In the genomic region with DNA sequence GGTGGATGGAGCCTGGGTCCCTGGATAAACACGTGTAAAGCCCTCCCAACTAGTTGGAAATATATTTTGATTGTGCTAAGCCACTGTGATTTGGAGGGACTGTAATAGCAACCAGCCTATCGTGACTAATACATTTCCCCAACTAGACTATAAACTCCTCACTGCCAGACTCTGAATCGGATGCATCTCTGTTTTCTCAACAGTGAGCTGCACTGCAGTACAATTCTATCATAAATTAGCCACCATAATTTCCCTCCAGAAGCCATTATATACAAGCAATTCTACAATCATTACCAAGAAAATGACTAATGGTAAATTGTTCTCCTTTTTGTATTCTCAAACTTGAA, we compare ENCODE assay signal across 24 cellular contexts.
DNase-seq lines count a peak whose midpoint lies in the region; ATAC-seq and TF ChIP-seq lines count a peak whose summit lies in the region.
"Had no signal": no experiment of that assay in that cellular context is flagged by ENCODE, and none has a peak within 500 bp of the region (broad histone marks: within the 10 kb centered on the region; RNA-seq: fewer than 3 reads in every experiment).

No MANE protein-coding gene starts in this region.

- no peaks in the 10 kb centered on the region for H3K36me3 Mint-ChIP-seq in natural killer cell treated with Interleukin-12 subunit alpha and Interleukin-12 subunit beta and Interleukin-15 and Interleukin-18, amount 100 ng/mL, for 72 hours

- peak; percentile 48 for ATAC-seq in SK-N-SH treated with all-trans-retinoic acid at 6 μM for 48 hours
- no peak for ATAC-seq in esophagus mucosa
- no peak for ATAC-seq in natural killer cell treated with Interleukin-12 subunit alpha and Interleukin-12 subunit beta and Interleukin-15 and Interleukin-18, amount 100 ng/mL, for 72 hours
- ATAC-seq in HG03196 (IDR thresholded peaks at IDR 0.05; ENCODE audit: unreplicated experiment) = no peak
- ATAC-seq: effector memory CD8-positive, alpha-beta T cell had no signal

- H3K4me3 ChIP-seq in fibroblast of mammary gland (ENCODE audit: control insufficient read depth, low read depth, low read length) = no peak overlapping the region
- H3K4me3 ChIP-seq: BLaER1, colonic mucosa, esophagus muscularis mucosa, Peyer's patch had no signal

- DNase-seq in GM03348 (ENCODE audit: low spot score) (peak; percentile 14), fibroblast of mammary gland (ENCODE audit: low read depth) (peak; percentile 35), renal cortical epithelial cell (ENCODE audit: low read depth) (peak; percentile 28), GF-D8 (lab: John Stamatoyannopoulos, UW) (no peak)
- no peak for DNase-seq in natural killer cell treated with Interleukin-12 subunit alpha and Interleukin-12 subunit beta and Interleukin-15 and Interleukin-18, amount 100 ng/mL, for 72 hours (ENCODE audit: low spot score)
- DNase-seq: activated CD4-positive, alpha-beta T cell treated with anti-CD3 and anti-CD28 coated beads for 1 hour; activated gamma-delta T cell treated with Interleukin-2 at 50 U/mL for 16 hours; activated T-cell treated with anti-CD3 and anti-CD28 coated beads, Interleukin-2, amount 50 U/mL, for 24 hours; colonic mucosa; DMS79 treated with DMSO at 0.1 percent for 48 hours; effector memory CD8-positive, alpha-beta T cell; glutamatergic neuron; NCI-H1105 treated with DMSO at 0.1 percent for 48 hours; NCI-H2081 treated with DMSO at 0.1 percent for 48 hours; NK-92 treated with Interleukin-12 subunit alpha and Interleukin-12 subunit beta, amount 100 ng/mL, for 24 hours; occipital lobe; Peyer's patch; SIG-M5; T-helper 1 cell had no signal

- no peak overlapping the region for H3K4me3 Mint-ChIP-seq in natural killer cell treated with Interleukin-12 subunit alpha and Interleukin-12 subunit beta and Interleukin-15 and Interleukin-18, amount 100 ng/mL, for 72 hours
- H3K4me3 Mint-ChIP-seq: activated T-cell treated with anti-CD3 and anti-CD28 coated beads, Interleukin-2, amount 50 U/mL, for 24 hours; effector memory CD8-positive, alpha-beta T cell had no signal

- no peak for TF ChIP-seq CTCF in fibroblast of mammary gland (conservative IDR thresholded peaks at IDR 0.05; ENCODE audit: control insufficient read depth, insufficient read depth, low read depth, low read length)

- no peaks in the 10 kb centered on the region for H3K4me1 Mint-ChIP-seq in natural killer cell treated with Interleukin-12 subunit alpha and Interleukin-12 subunit beta and Interleukin-15 and Interleukin-18, amount 100 ng/mL, for 72 hours (ENCODE audit: low read depth in 2 of 2)

- peaks cover 10 to 32% of the 10 kb centered on the region in 2 donors for H3K27me3 Mint-ChIP-seq in natural killer cell treated with Interleukin-12 subunit alpha and Interleukin-12 subunit beta and Interleukin-15 and Interleukin-18, amount 100 ng/mL, for 72 hours
- H3K27me3 Mint-ChIP-seq: activated T-cell treated with anti-CD3 and anti-CD28 coated beads, Interleukin-2, amount 50 U/mL, for 24 hours had no signal

- peaks cover 5% of the 10 kb centered on the region for H3K9me3 Mint-ChIP-seq in natural killer cell treated with Interleukin-12 subunit alpha and Interleukin-12 subunit beta and Interleukin-15 and Interleukin-18, amount 100 ng/mL, for 72 hours

- no peak overlapping the region for H3K27ac Mint-ChIP-seq in natural killer cell treated with Interleukin-12 subunit alpha and Interleukin-12 subunit beta and Interleukin-15 and Interleukin-18, amount 100 ng/mL, for 72 hours
- H3K27ac Mint-ChIP-seq: activated T-cell treated with anti-CD3 and anti-CD28 coated beads, Interleukin-2, amount 50 U/mL, for 24 hours; effector memory CD8-positive, alpha-beta T cell had no signal

TF ChIP-seq in SK-N-SH treated with all-trans-retinoic acid at 6 μM for 48 hours, 23 proteins besides CTCF, POLR2A, EP300 and RAD21:
- TF ChIP-seq SNAI2 (CRISPR knock-in tag; IDR thresholded peaks at IDR 0.05) (no peak), ARNTL (CRISPR knock-in tag; IDR thresholded peaks at IDR 0.05; ENCODE audit: borderline replicate concordance, low read depth) (no peak), TCF4 (CRISPR knock-in tag; IDR thresholded peaks at IDR 0.05; ENCODE audit: borderline replicate concordance) (no peak)

Comparison
In these comparisons a context has a peak if more than half of its experiments do, and no peak if none do; other contexts are left out.
1. DNase-seq: peak in GM03348 (single experiment), fibroblast of mammary gland (single experiment) and renal cortical epithelial cell (single experiment); none in GF-D8 (single experiment) and natural killer cell treated with Interleukin-12 subunit alpha and Interleukin-12 subunit beta and Interleukin-15 and Interleukin-18, amount 100 ng/mL, for 72 hours (single experiment).